ENCODE assay signal across 24 cellular contexts in the genomic region with DNA sequence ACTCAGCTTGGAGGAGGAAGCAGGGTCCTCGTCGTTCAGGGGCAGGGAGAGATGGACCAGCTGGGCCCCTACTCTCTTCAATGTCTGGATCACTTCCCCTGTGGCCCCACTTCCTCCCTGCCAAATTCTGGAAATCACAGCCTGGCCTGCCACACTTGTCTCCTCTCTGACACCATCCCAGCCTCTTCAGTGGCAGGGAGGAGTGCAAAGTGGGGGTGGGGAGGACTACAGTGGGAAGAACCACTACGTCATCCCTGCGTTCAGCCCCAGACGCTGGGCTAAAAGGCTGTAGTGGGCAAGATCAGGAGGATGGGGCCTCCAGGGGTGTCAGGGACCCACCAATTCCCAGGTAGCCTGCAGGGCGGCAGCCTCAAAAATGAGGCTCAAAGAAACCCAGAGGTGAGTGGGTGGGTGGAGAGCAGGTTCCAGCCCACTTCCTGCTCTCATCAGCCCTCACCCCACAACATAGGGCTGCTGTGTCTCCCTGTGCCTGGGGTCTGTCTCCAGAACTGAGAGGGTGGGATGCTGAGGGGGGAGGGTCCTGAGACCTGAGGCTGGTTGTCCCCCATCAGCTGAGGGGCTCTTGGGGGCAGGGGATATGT. TPM values are rescaled to one million over a fixed set of nuclear protein-coding genes. Genes with fewer than 3 reads are reported as not detected.
DNase-seq lines count a peak whose midpoint lies in the region; ATAC-seq and TF ChIP-seq lines count a peak whose summit lies in the region.
"Had no signal": no experiment of that assay in that cellular context is flagged by ENCODE, and none has a peak within 500 bp of the region (broad histone marks: within the 10 kb centered on the region; RNA-seq: fewer than 3 reads in every experiment).

No MANE protein-coding gene starts in this region.

- ATAC-seq in CD4-positive, alpha-beta T cell (ENCODE audit: poor library complexity) = peak; percentile 70
- ATAC-seq in WTC11 (no peak), GM21723 (IDR thresholded peaks at IDR 0.05; ENCODE audit: unreplicated experiment) (no peak)
- ATAC-seq in naive thymus-derived CD8-positive, alpha-beta T cell = peak; percentile 73 to 85
- ATAC-seq: gastrocnemius medialis, left ventricle myocardium superior had no signal

- DNase-seq in CD4-positive, alpha-beta T cell = no peak
- DNase-seq in DMS79 treated with DMSO at 0.1 percent for 48 hours (lab: John Stamatoyannopoulos, UW) (peak; percentile 64), WTC11 (ENCODE audit: low spot score) (no peak), NCI-H345 treated with DMSO at 0.1 percent for 48 hours (lab: John Stamatoyannopoulos, UW; ENCODE audit: unreplicated experiment) (no peak), NCI-H187 treated with DMSO at 0.1 percent for 48 hours (lab: John Stamatoyannopoulos, UW) (no peak)
- DNase-seq in naive thymus-derived CD8-positive, alpha-beta T cell = peak in 4 of 10 donors; percentile 14 to 40 (median 24)
- DNase-seq: activated B cell treated with CpG ODN at 0.5 μM for 24 hours, amniotic stem cell, gastrocnemius medialis, hypothalamus, left ventricle myocardium superior, midbrain, NCI-H1048, posterior cingulate gyrus, SK-N-SH had no signal

- H3K27me3 Mint-ChIP-seq in CD4-positive, alpha-beta T cell = peaks cover 9% of the 10 kb centered on the region
- H3K27me3 Mint-ChIP-seq in WTC11 (ENCODE audit: low read depth) = no peaks in the 10 kb centered on the region; the same call in 1 of the 2 replicates
- peaks cover 0 to 17% (median 3%) of the 10 kb centered on the region in 5 donors for H3K27me3 Mint-ChIP-seq in naive thymus-derived CD8-positive, alpha-beta T cell

- TF ChIP-seq CTCF in CD4-positive, alpha-beta T cell (IDR thresholded peaks at IDR 0.05) = no peak
- no peak for TF ChIP-seq CTCF in WTC11 (IDR thresholded peaks at IDR 0.05)

- H3K27me3 ChIP-seq in CD4-positive, alpha-beta T cell (ENCODE audit: control insufficient read depth, insufficient read depth, low read length) = no peaks in the 10 kb centered on the region
- H3K27me3 ChIP-seq: breast epithelium, gastrocnemius medialis had no signal

- no peak overlapping the region for H3K4me3 Mint-ChIP-seq in CD4-positive, alpha-beta T cell
- H3K4me3 Mint-ChIP-seq in WTC11 = no peak overlapping the region
- peak overlapping the region in 7 of 10 donors; percentile 18 to 83 (median 68) for H3K4me3 Mint-ChIP-seq in naive thymus-derived CD8-positive, alpha-beta T cell
- H3K4me3 Mint-ChIP-seq: activated B cell treated with CpG ODN at 0.5 μM for 24 hours had no signal

- no peaks in the 10 kb centered on the region for H3K36me3 Mint-ChIP-seq in CD4-positive, alpha-beta T cell (ENCODE audit: low read depth)
- no peaks in the 10 kb centered on the region for H3K36me3 Mint-ChIP-seq in WTC11
- peaks cover 0 to 2% (median 0%) of the 10 kb centered on the region in 3 donors for H3K36me3 Mint-ChIP-seq in naive thymus-derived CD8-positive, alpha-beta T cell

- H3K4me1 Mint-ChIP-seq in CD4-positive, alpha-beta T cell (ENCODE audit: low read depth) = peaks cover 20% of the 10 kb centered on the region
- peaks cover 48% of the 10 kb centered on the region for H3K4me1 Mint-ChIP-seq in WTC11
- peaks cover 18 to 36% (median 26%) of the 10 kb centered on the region in 4 donors for H3K4me1 Mint-ChIP-seq in naive thymus-derived CD8-positive, alpha-beta T cell
- H3K4me1 Mint-ChIP-seq: activated B cell treated with CpG ODN at 0.5 μM for 24 hours had no signal

- H3K9me3 ChIP-seq in CD4-positive, alpha-beta T cell (ENCODE audit: control insufficient read depth, low read length) = no peaks in the 10 kb centered on the region
- H3K9me3 ChIP-seq: breast epithelium, esophagus muscularis mucosa, gastrocnemius medialis, SK-N-SH, thoracic aorta had no signal

- POLR2A ChIA-PET in CD4-positive, alpha-beta T cell (lab: Charles Lee) = interaction anchor here (1.2 to 1.3 kb wide), 2 partner anchors 8 to 125 kb away, joined by 3 to 4 read pairs; no protein-coding TSS in a partner anchor
- POLR2A ChIA-PET in WTC11 (lab: Charles Lee) = no interaction called here
- POLR2A ChIA-PET in naive thymus-derived CD8-positive, alpha-beta T cell (lab: Charles Lee) = no interaction called here

- H3K9me3 Mint-ChIP-seq in CD4-positive, alpha-beta T cell = no peaks in the 10 kb centered on the region
- no peaks in the 10 kb centered on the region for H3K9me3 Mint-ChIP-seq in WTC11
- H3K9me3 Mint-ChIP-seq in naive thymus-derived CD8-positive, alpha-beta T cell = no peaks in the 10 kb centered on the region
- H3K9me3 Mint-ChIP-seq: activated B cell treated with CpG ODN at 0.5 μM for 24 hours had no signal

- intact Hi-C loops in CD4-positive, alpha-beta T cell (cut with DNase I, micrococcal nuclease) = no loop called here

- CTCF ChIA-PET in CD4-positive, alpha-beta T cell (lab: Charles Lee) = interaction anchor here (1.4 kb wide), 1 partner anchor 125 kb away, joined by 3 read pairs; no protein-coding TSS in a partner anchor
- CTCF ChIA-PET in WTC11 (lab: Charles Lee) = interaction anchor here (0.8 to 2.4 kb wide), 3 partner anchors 21 to 124 kb away, joined by 3 to 18 read pairs (median 3); no protein-coding TSS in a partner anchor

- no peak overlapping the region for H3K27ac ChIP-seq in CD4-positive, alpha-beta T cell (ENCODE audit: low read depth, low read length)
- H3K27ac ChIP-seq: breast epithelium, coronary artery, esophagus muscularis mucosa, gastrocnemius medialis, RWPE1, thoracic aorta had no signal

- H3K27ac Mint-ChIP-seq in CD4-positive, alpha-beta T cell = no peak overlapping the region
- H3K27ac Mint-ChIP-seq in WTC11 = 0 out of 2 replicates have a peak overlapping the region, but pooled peaks have one; percentile 57
- H3K27ac Mint-ChIP-seq in naive thymus-derived CD8-positive, alpha-beta T cell = peak overlapping the region in 8 of 10 donors; percentile 7 to 87 (median 68)
- H3K27ac Mint-ChIP-seq: activated B cell treated with CpG ODN at 0.5 μM for 24 hours had no signal

TF ChIP-seq in WTC11, 78 proteins besides CTCF, POLR2A, EP300 and RAD21:
- TF ChIP-seq ZNF263 (CRISPR knock-in tag; IDR thresholded peaks at IDR 0.05; ENCODE audit: low read depth) (peak; percentile 71; the same call in 1 of the 2 replicates), PRRX2 (CRISPR knock-in tag; IDR thresholded peaks at IDR 0.05) (no peak), SP1 (CRISPR knock-in tag; conservative IDR thresholded peaks at IDR 0.05) (no peak)

RNA-seq across cellular contexts. Expression of a gene that starts 25.0 kb away (rescaled TPM):
- total RNA-seq in CD4-positive, alpha-beta T cell = not detected
- not detected in 3 replicates for total RNA-seq in WTC11 (2021)
- total RNA-seq in naive thymus-derived CD8-positive, alpha-beta T cell = not detected
- not detected for polyA plus RNA-seq in naive thymus-derived CD8-positive, alpha-beta T cell
- total RNA-seq: activated B cell treated with CpG ODN at 0.5 μM for 24 hours; activated CD8-positive, alpha-beta memory T cell treated with anti-CD3 and anti-CD28 coated beads for 36 hours; breast epithelium; esophagus muscularis mucosa; gastrocnemius medialis; HT1080; left ventricle myocardium superior; thoracic aorta had no signal
- polyA plus RNA-seq: neural cell, SK-N-SH had no signal

Comparison
In these comparisons a context has a peak if more than half of its experiments do, and no peak if none do; other contexts are left out.
1. ATAC-seq: peak in CD4-positive, alpha-beta T cell (single experiment) and naive thymus-derived CD8-positive, alpha-beta T cell (2 of 2); none in WTC11 (single experiment) and GM21723 (single experiment).
2. H3K4me3 Mint-ChIP-seq: peak in naive thymus-derived CD8-positive, alpha-beta T cell (7 of 10); none in CD4-positive, alpha-beta T cell (single experiment) and WTC11 (single experiment).